In genomic region chr5:1310118-1310517, GRCh38 we compare ENCODE assay signal across 22 cellular contexts. TPM values are rescaled to one million over a fixed set of nuclear protein-coding genes. Genes with fewer than 3 reads are reported as not detected.
"Had no signal": no experiment of that assay in that cellular context is flagged by ENCODE, and none has a peak within 500 bp of the region (broad histone marks: within the 10 kb centered on the region; RNA-seq: fewer than 3 reads in every experiment).

No MANE protein-coding gene starts in this region.

- H3K27ac ChIP-seq: neutrophil, parathyroid adenoma, right lobe of liver, testis had no signal

- H2AFZ ChIP-seq: parathyroid adenoma had no signal

- H3K36me3 ChIP-seq: neutrophil, right lobe of liver had no signal

- H3K4me3 ChIP-seq: right lobe of liver, testis had no signal

- H3K36me3 Mint-ChIP-seq: type B pancreatic cell had no signal

- H3K27ac Mint-ChIP-seq: activated CD4-positive, alpha-beta T cell treated with anti-CD3 and anti-CD28 coated beads, Interleukin-2, amount 10 ng/mL, durations not matched to agents 24 days and 14 days; activated CD8-positive, alpha-beta T cell treated with anti-CD3 and anti-CD28 coated beads for 36 hours; activated naive CD4-positive, alpha-beta T cell treated with anti-CD3 and anti-CD28 coated beads, Interleukin-2, amount 50 U/mL, for 72 hours; activated T-cell treated with anti-CD3 and anti-CD28 coated beads, Interleukin-2, amount 50 U/mL, for 72 hours; stimulated activated memory B cell treated with anti-CD40 and anti-IgM and Interleukin-4, amounts not matched to agents 10 μg/mL and 1 μg/mL and 100 μg/mL, for 72 hours; type B pancreatic cell had no signal

- ATAC-seq: activated CD8-positive, alpha-beta T cell treated with anti-CD3 and anti-CD28 coated beads for 36 hours; activated naive CD4-positive, alpha-beta T cell treated with anti-CD3 and anti-CD28 coated beads, Interleukin-2, amount 50 U/mL, for 72 hours; activated T-cell treated with anti-CD3 and anti-CD28 coated beads, Interleukin-2, amount 50 U/mL, for 72 hours; natural killer cell treated with Interleukin-12 subunit alpha and Interleukin-12 subunit beta and Interleukin-15 and Interleukin-18, amount 100 ng/mL, for 72 hours; right lobe of liver; stimulated activated memory B cell treated with anti-CD40 and anti-IgM and Interleukin-4, amounts not matched to agents 10 μg/mL and 1 μg/mL and 100 μg/mL, for 72 hours had no signal

- H3K9me3 ChIP-seq: neutrophil, right lobe of liver, testis had no signal

- H3K4me3 Mint-ChIP-seq: activated CD4-positive, alpha-beta T cell treated with anti-CD3 and anti-CD28 coated beads, Interleukin-2, amount 10 ng/mL, durations not matched to agents 24 days and 14 days; activated CD8-positive, alpha-beta T cell treated with anti-CD3 and anti-CD28 coated beads for 36 hours; activated T-cell treated with anti-CD3 and anti-CD28 coated beads, Interleukin-2, amount 50 U/mL, for 72 hours; natural killer cell treated with Interleukin-12 subunit alpha and Interleukin-12 subunit beta and Interleukin-15 and Interleukin-18, amount 100 ng/mL, for 72 hours; stimulated activated memory B cell treated with anti-CD40 and anti-IgM and Interleukin-4, amounts not matched to agents 10 μg/mL and 1 μg/mL and 100 μg/mL, for 72 hours; type B pancreatic cell had no signal

- H3K79me2 ChIP-seq: parathyroid adenoma had no signal

- H3K9ac ChIP-seq: parathyroid adenoma had no signal

- H3K27me3 ChIP-seq: right lobe of liver, testis had no signal

- H3K27me3 Mint-ChIP-seq: activated CD8-positive, alpha-beta T cell treated with anti-CD3 and anti-CD28 coated beads for 36 hours had no signal

- DNase-seq: activated CD4-positive, alpha-beta T cell treated with anti-CD3 and anti-CD28 coated beads, Interleukin-2, amount 10 ng/mL, durations not matched to agents 24 days and 14 days; activated CD4-positive, CD25-positive, alpha-beta regulatory T cell; activated CD8-positive, alpha-beta T cell treated with anti-CD3 and anti-CD28 coated beads for 36 hours; activated effector memory CD4-positive, alpha-beta T cell treated with anti-CD3 and anti-CD28 coated beads, Interleukin-2, amount 50 U/mL, for 16 hours; activated T-cell treated with anti-CD3 and anti-CD28 coated beads, Interleukin-2, amount 50 U/mL, for 72 hours; amniotic stem cell; caudate nucleus; erythroblast; foreskin melanocyte; kidney glomerular epithelial cell; mesenchymal stem cell; right lobe of liver; small intestine; stimulated activated CD4-positive, alpha-beta T cell treated with anti-CD3 and anti-CD28 coated beads, Interleukin-4, amount 100 ng/mL, for 4 hours; testis had no signal

- H3K4me1 ChIP-seq: parathyroid adenoma, testis had no signal

RNA-seq across cellular contexts. Expression of gene TERT, which starts 15.2 kb away (rescaled TPM):
- total RNA-seq: right lobe of liver had no signal
- polyA plus RNA-seq: liver had no signal
